ENCODE assay signal across 15 cellular contexts in genomic region chr11:92136792-92137191, GRCh38.
DNase-seq lines count a peak whose midpoint lies in the region; ATAC-seq and TF ChIP-seq lines count a peak whose summit lies in the region.
"Had no signal": no experiment of that assay in that cellular context is flagged by ENCODE, and none has a peak within 500 bp of the region (broad histone marks: within the 10 kb centered on the region; RNA-seq: fewer than 3 reads in every experiment).

No MANE protein-coding gene starts in this region.

- peak; percentile 52 for TF ChIP-seq RAD21 in SK-N-SH (IDR thresholded peaks at IDR 0.05; ENCODE audit: low read length)

- no peak overlapping the region for H2AFZ ChIP-seq in SK-N-SH (ENCODE audit: low read depth)

- H3K4me2 ChIP-seq in SK-N-SH: no peak overlapping the region

- H3K36me3 ChIP-seq in SK-N-SH (replicated peaks in 1 of 2; ENCODE audit: control insufficient read depth in 1 of 2, insufficient read depth in 2 of 2, low read length in 1 of 2) (no peaks in the 10 kb centered on the region), sigmoid colon (no peaks in the 10 kb centered on the region), body of pancreas (replicated peaks in 1 of 2; ENCODE audit: insufficient read depth in 1 of 2, low read depth in 2 of 2) (no peaks in the 10 kb centered on the region)

- peaks cover 6% of the 10 kb centered on the region for H3F3A ChIP-seq in SK-N-SH (replicated peaks; ENCODE audit: insufficient read depth)

- peaks cover 2 to 6% of the 10 kb centered on the region in 2 experiments; a peak in 3 of 4 replicates for H3K4me1 ChIP-seq in SK-N-SH (ENCODE audit: control insufficient read depth in 1 of 2, insufficient read depth in 2 of 2, low read depth in 1 of 2, low read length in 1 of 2)
- peaks cover 0 to 13% (median 10%) of the 10 kb centered on the region in 4 donors for H3K4me1 ChIP-seq in sigmoid colon
- no peaks in the 10 kb centered on the region for H3K4me1 ChIP-seq in body of pancreas

- no peak overlapping the region for H3K4me3 ChIP-seq in SK-N-SH (ENCODE audit: low read depth in 2 of 2, low read length in 1 of 2)
- H3K4me3 ChIP-seq in sigmoid colon: no peak overlapping the region
- no peak overlapping the region for H3K4me3 ChIP-seq in body of pancreas
- H3K4me3 ChIP-seq: SK-N-MC had no signal

- H3K79me2 ChIP-seq in SK-N-SH (ENCODE audit: insufficient read depth): no peaks in the 10 kb centered on the region

- TF ChIP-seq CTCF in LNCAP (IDR thresholded peaks at IDR 0.05) (peak; percentile 30), SK-N-SH (IDR thresholded peaks at IDR 0.05) (peak; percentile 30), sigmoid colon (IDR thresholded peaks at IDR 0.05) (peak in 1 of 4 experiments; percentile 18), body of pancreas (IDR thresholded peaks at IDR 0.05) (peak in 1 of 7 experiments; percentile 9)

- H3K27ac ChIP-seq in SK-N-SH (ENCODE audit: low read depth in 2 of 2, low read length in 1 of 2): no peak overlapping the region
- peak overlapping the region in 1 of 4 donors; percentile 16 for H3K27ac ChIP-seq in sigmoid colon
- no peak overlapping the region for H3K27ac ChIP-seq in body of pancreas
- H3K27ac ChIP-seq: HL-60, SK-N-MC had no signal

- POLR2A ChIA-PET in SK-N-SH (lab: Yijun Ruan, JAX): no interaction called here

- CTCF ChIA-PET in SK-N-SH (lab: Yijun Ruan, JAX): interaction anchor here (0.6 to 1.8 kb wide), 5 partner anchors 9 to 749 kb away, joined by 3 to 4 read pairs (median 4); no protein-coding TSS in a partner anchor

- 73% methylated on average over 2 of the region's 2 CpGs for WGBS in SK-N-SH (ENCODE audit: low lambda C conversion rate)
- 74 to 76% methylated on average over 2 of the region's 2 CpGs for WGBS in sigmoid colon, 2 donors
- 64 to 70% methylated on average over 2 of the region's 2 CpGs for WGBS in body of pancreas, 2 donors

- DNase-seq in COR-L47 (lab: John Stamatoyannopoulos, UW) (peak; percentile 8), SK-N-SH (no peak), iPS-NIHi11 (ENCODE audit: low spot score) (peak; percentile 25), sigmoid colon (no peak), body of pancreas (no peak)
- no peak for DNase-seq in stimulated activated CD4-positive, alpha-beta T cell treated with anti-CD3 and anti-CD28 coated beads, Interleukin-4, amount 100 ng/mL, for 4 hours
- DNase-seq: activated B cell treated with CpG ODN at 0.5 μM for 24 hours; activated naive CD4-positive, alpha-beta T cell treated with anti-CD3 and anti-CD28 coated beads, Interleukin-2, amount 50 U/mL, for 16 hours; C1 segment of cervical spinal cord; head of caudate nucleus; NCI-H524 treated with DMSO at 0.1 percent for 48 hours had no signal

- no peaks in the 10 kb centered on the region for H3K27me3 ChIP-seq in SK-N-SH (ENCODE audit: insufficient read depth)
- H3K27me3 ChIP-seq in sigmoid colon: no peaks in the 10 kb centered on the region
- H3K27me3 ChIP-seq in body of pancreas: no peaks in the 10 kb centered on the region

- no peak for TF ChIP-seq POLR2A in sigmoid colon (IDR thresholded peaks at IDR 0.05)
- TF ChIP-seq POLR2A in body of pancreas (IDR thresholded peaks at IDR 0.05): no peak

- intact Hi-C loops in sigmoid colon (cut with DNase I): no loop called here
- intact Hi-C loops in body of pancreas (cut with DNase I): no loop called here

- H3K9me3 ChIP-seq in SK-N-SH (no peaks in the 10 kb centered on the region), sigmoid colon (no peaks in the 10 kb centered on the region), body of pancreas (no peaks in the 10 kb centered on the region)

- no peak for TF ChIP-seq EP300 in SK-N-SH (IDR thresholded peaks at IDR 0.05; ENCODE audit: borderline replicate concordance in 1 of 2, low read depth in 1 of 2, low read length in 1 of 2)
- no peak for TF ChIP-seq EP300 in sigmoid colon (IDR thresholded peaks at IDR 0.05)

- H4K20me1 ChIP-seq in SK-N-SH (ENCODE audit: insufficient read depth): no peaks in the 10 kb centered on the region

- ATAC-seq in GM18498 (IDR thresholded peaks at IDR 0.05; ENCODE audit: unreplicated experiment): no peak
- ATAC-seq in body of pancreas: no peak

- H3K9me2 ChIP-seq in SK-N-SH: no peaks in the 10 kb centered on the region

- H3K9ac ChIP-seq in SK-N-SH: no peak overlapping the region

TF ChIP-seq in SK-N-SH, 30 proteins besides CTCF, POLR2A, EP300 and RAD21:
- TF ChIP-seq SMC3 (IDR thresholded peaks at IDR 0.05; ENCODE audit: low read depth, low read length) (peak; percentile 7; the same call in 1 of the 2 replicates), NFIC (IDR thresholded peaks at IDR 0.05; ENCODE audit: borderline replicate concordance) (no peak), MXI1 (IDR thresholded peaks at IDR 0.05; ENCODE audit: low read depth, low read length) (no peak)

Comparison
In these comparisons a context has a peak if more than half of its experiments do, and no peak if none do; other contexts are left out.
1. DNase-seq: peak in COR-L47 (single experiment) and iPS-NIHi11 (single experiment); none in SK-N-SH (single experiment), sigmoid colon (single experiment), body of pancreas (0 of 4) and stimulated activated CD4-positive, alpha-beta T cell treated with anti-CD3 and anti-CD28 coated beads, Interleukin-4, amount 100 ng/mL, for 4 hours (0 of 2).